ENCODE assay signal across 1 cellular context in the genomic region with DNA sequence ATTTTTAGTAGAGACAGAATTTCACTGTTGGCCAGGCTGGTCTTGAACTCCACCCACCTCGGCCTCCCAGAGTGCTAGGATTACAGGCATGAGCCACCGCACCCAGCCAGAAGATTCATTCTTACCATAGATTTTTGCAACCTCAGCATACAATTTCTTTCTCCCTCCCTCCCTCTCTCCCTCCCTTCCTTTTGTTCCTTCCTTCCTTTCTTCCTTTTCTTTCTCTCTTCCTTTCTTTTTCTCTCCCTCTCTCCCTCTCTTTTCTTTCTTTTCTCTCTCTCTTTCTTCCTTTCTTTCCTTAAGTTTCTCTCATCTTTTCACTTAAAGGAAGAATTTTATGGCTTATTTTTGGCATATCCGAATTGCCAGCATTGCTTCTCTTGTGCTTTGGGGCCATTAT.
TF ChIP-seq lines count a peak whose summit lies in the region.

No MANE protein-coding gene starts in this region.

TF ChIP-seq in GM23338, 12 proteins besides CTCF, POLR2A, EP300 and RAD21 (continued from another document):
- TF ChIP-seq ZNF462 (CRISPR knock-in tag; IDR thresholded peaks at IDR 0.05) = no peak
- no peak for TF ChIP-seq ZNF114 (CRISPR knock-in tag; IDR thresholded peaks at IDR 0.05)
- TF ChIP-seq JUNB (IDR thresholded peaks at IDR 0.05; ENCODE audit: unreplicated experiment) = no peak
- TF ChIP-seq NANOG (IDR thresholded peaks at IDR 0.05; ENCODE audit: borderline replicate concordance) = no peak
- TF ChIP-seq EZH2phosphoT487 (IDR thresholded peaks at IDR 0.05; ENCODE audit: unreplicated experiment) = no peak
- no peak for TF ChIP-seq ZNF331 (CRISPR knock-in tag; IDR thresholded peaks at IDR 0.05; ENCODE audit: low read depth)
- no peak for TF ChIP-seq STAT1 (IDR thresholded peaks at IDR 0.05; ENCODE audit: unreplicated experiment)
- TF ChIP-seq EZH2 (IDR thresholded peaks at IDR 0.05; ENCODE audit: low read depth, unreplicated experiment) = no peak
- no peak for TF ChIP-seq ETS1 (IDR thresholded peaks at IDR 0.05)
- no peak for TF ChIP-seq POLR2AphosphoS5 (IDR thresholded peaks at IDR 0.05; ENCODE audit: low read depth)
- TF ChIP-seq, protein P1, sequence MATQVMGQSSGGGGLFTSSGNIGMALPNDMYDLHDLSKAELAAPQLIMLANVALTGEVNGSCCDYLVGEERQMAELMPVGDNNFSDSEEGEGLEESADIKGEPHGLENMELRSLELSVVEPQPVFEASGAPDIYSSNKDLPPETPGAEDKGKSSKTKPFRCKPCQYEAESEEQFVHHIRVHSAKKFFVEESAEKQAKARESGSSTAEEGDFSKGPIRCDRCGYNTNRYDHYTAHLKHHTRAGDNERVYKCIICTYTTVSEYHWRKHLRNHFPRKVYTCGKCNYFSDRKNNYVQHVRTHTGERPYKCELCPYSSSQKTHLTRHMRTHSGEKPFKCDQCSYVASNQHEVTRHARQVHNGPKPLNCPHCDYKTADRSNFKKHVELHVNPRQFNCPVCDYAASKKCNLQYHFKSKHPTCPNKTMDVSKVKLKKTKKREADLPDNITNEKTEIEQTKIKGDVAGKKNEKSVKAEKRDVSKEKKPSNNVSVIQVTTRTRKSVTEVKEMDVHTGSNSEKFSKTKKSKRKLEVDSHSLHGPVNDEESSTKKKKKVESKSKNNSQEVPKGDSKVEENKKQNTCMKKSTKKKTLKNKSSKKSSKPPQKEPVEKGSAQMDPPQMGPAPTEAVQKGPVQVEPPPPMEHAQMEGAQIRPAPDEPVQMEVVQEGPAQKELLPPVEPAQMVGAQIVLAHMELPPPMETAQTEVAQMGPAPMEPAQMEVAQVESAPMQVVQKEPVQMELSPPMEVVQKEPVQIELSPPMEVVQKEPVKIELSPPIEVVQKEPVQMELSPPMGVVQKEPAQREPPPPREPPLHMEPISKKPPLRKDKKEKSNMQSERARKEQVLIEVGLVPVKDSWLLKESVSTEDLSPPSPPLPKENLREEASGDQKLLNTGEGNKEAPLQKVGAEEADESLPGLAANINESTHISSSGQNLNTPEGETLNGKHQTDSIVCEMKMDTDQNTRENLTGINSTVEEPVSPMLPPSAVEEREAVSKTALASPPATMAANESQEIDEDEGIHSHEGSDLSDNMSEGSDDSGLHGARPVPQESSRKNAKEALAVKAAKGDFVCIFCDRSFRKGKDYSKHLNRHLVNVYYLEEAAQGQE (IDR thresholded peaks at IDR 0.05; ENCODE audit: unreplicated experiment) = no peak
